Comparison of ENCODE assay signal across 12 cellular contexts in genomic region chr11:65589444-65590239, GRCh38. TPM values are rescaled to one million over a fixed set of nuclear protein-coding genes. Genes with fewer than 3 reads are reported as not detected.
DNase-seq lines count a peak whose midpoint lies in the region; ATAC-seq, FAIRE-seq and TF ChIP-seq lines count a peak whose summit lies in the region.
"Had no signal": no experiment of that assay in that cellular context is flagged by ENCODE, and none has a peak within 500 bp of the region (broad histone marks: within the 10 kb centered on the region; RNA-seq: fewer than 3 reads in every experiment).

No MANE protein-coding gene starts in this region.

- POLR2A ChIA-PET in WTC11 (lab: Charles Lee) (interaction anchor here (0.5 to 0.9 kb wide), 2 partner anchors 49 to 191 kb away, joined by 3 to 6 read pairs; no protein-coding TSS in a partner anchor), HepG2 (lab: Yijun Ruan, JAX) (no interaction called here)

- intact Hi-C loops in HepG2 (cut with micrococcal nuclease; ENCODE audit: unreplicated experiment): no loop called here

- peak; percentile 48 for DNase-seq in stimulated activated CD4-positive, alpha-beta T cell treated with anti-CD3 and anti-CD28 coated beads, Interleukin-15, amount 100 ng/mL, for 24 hours
- DNase-seq in stimulated activated CD4-positive, alpha-beta T cell treated with anti-CD3 and anti-CD28 coated beads, Interleukin-1b, Interleukin-23, amount 100 ng/mL, for 48 hours: no peak
- DNase-seq in WTC11 (ENCODE audit: low spot score) (no peak), HepG2 (ENCODE audit: low spot score) (no peak), AG20443 (ENCODE audit: low spot score) (no peak), nephron progenitor cell (no peak), HCEC 1CT (no peak)
- DNase-seq: esophagus squamous epithelium had no signal

- no peak overlapping the region for H3K4me2 ChIP-seq in HepG2 (ENCODE audit: low read depth, low read length)

- H3K36me3 Mint-ChIP-seq in WTC11: no peaks in the 10 kb centered on the region
- peaks cover 5% of the 10 kb centered on the region for H3K36me3 Mint-ChIP-seq in nephron progenitor cell (ENCODE audit: low read depth)

- H3K27me3 Mint-ChIP-seq in WTC11 (ENCODE audit: low read depth): peaks cover 75% of the 10 kb centered on the region
- H3K27me3 Mint-ChIP-seq in nephron progenitor cell (ENCODE audit: low read depth, poor library complexity): peaks cover 51% of the 10 kb centered on the region

- TF ChIP-seq POLR2A in HepG2 (IDR thresholded peaks at IDR 0.05; ENCODE audit: insufficient read depth in 1 of 2, low read depth in 2 of 2, low read length in 2 of 2): no peak

- no peak overlapping the region for H3K4me3 Mint-ChIP-seq in WTC11
- H3K4me3 Mint-ChIP-seq in nephron progenitor cell: no peak overlapping the region

- H3K27ac ChIP-seq in HepG2 (ENCODE audit: extremely low read length, insufficient read depth, low read length): no peak overlapping the region

- no peaks in the 10 kb centered on the region for H3K9me3 ChIP-seq in HepG2 (ENCODE audit: low read length)
- H3K9me3 ChIP-seq: esophagus squamous epithelium had no signal

- H3K4me1 Mint-ChIP-seq in WTC11 (peaks cover 32% of the 10 kb centered on the region), nephron progenitor cell (peaks cover 71% of the 10 kb centered on the region)

- in situ Hi-C loops in HepG2 (cut with HindIII; ENCODE audit: extremely low pct_ligation_motif_present, low pct_unique_long_range_greater_than_20kb): loop anchor here (5.0 kb wide), 1 partner anchor 47 kb away; no protein-coding TSS in a partner anchor

- no peak overlapping the region for H2AFZ ChIP-seq in HepG2 (ENCODE audit: low read length)

- H3K9me3 Mint-ChIP-seq in WTC11: no peaks in the 10 kb centered on the region
- no peaks in the 10 kb centered on the region for H3K9me3 Mint-ChIP-seq in nephron progenitor cell

- no peak overlapping the region for H3K27ac Mint-ChIP-seq in WTC11
- no peak overlapping the region for H3K27ac Mint-ChIP-seq in nephron progenitor cell

- TF ChIP-seq EP300 in HepG2 (IDR thresholded peaks at IDR 0.05; ENCODE audit: low read depth in 2 of 2, low read length in 2 of 2) (no peak), HepG2 (CRISPR knock-in tag; IDR thresholded peaks at IDR 0.05; ENCODE audit: borderline replicate concordance) (no peak)

- WGBS in HepG2 (ENCODE audit: low lambda C conversion rate): 100% methylated on average over 2 of the region's 9 CpGs

- H3K4me3 ChIP-seq in HepG2 (replicated peaks in 1 of 3; ENCODE audit: insufficient read depth in 1 of 3, low read depth in 2 of 3, low read length in 3 of 3): no peak overlapping the region
- H3K4me3 ChIP-seq: esophagus squamous epithelium had no signal

- H3K9ac ChIP-seq in HepG2 (ENCODE audit: insufficient read depth, low read depth, low read length): no peak overlapping the region

- FAIRE-seq in HepG2 (lab: Jason Lieb, UNC): no peak
- FAIRE-seq: kidney had no signal

- TF ChIP-seq CTCF in WTC11 (IDR thresholded peaks at IDR 0.05): no peak
- TF ChIP-seq CTCF in HepG2 (CRISPR knock-in tag; IDR thresholded peaks at IDR 0.05): no peak
- TF ChIP-seq CTCF in nephron progenitor cell (IDR thresholded peaks at IDR 0.05): no peak

- BruUV-seq in HepG2 (replicated peaks; lab: Mats Ljungman, UMichigan): no TSS peak

- ATAC-seq in WTC11: no peak
- ATAC-seq in HepG2: no peak
- no peak for ATAC-seq in GM21423 (IDR thresholded peaks at IDR 0.05; ENCODE audit: unreplicated experiment)

- no peaks in the 10 kb centered on the region for H3K79me2 ChIP-seq in HepG2 (ENCODE audit: insufficient read depth, low read length)

- no peaks in the 10 kb centered on the region for H3K36me3 ChIP-seq in HepG2 (replicated peaks in 1 of 2; ENCODE audit: control insufficient read depth in 1 of 2, insufficient read depth in 2 of 2, low read length in 2 of 2)

- no peak for TF ChIP-seq RAD21 in HepG2 (CRISPR knock-in tag; IDR thresholded peaks at IDR 0.05)

- no peaks in the 10 kb centered on the region for H4K20me1 ChIP-seq in HepG2 (ENCODE audit: insufficient read depth, low read length)

- H3K4me1 ChIP-seq in HepG2 (ENCODE audit: insufficient read depth, low read length): peaks cover 15% of the 10 kb centered on the region

- H3K27me3 ChIP-seq in HepG2 (ENCODE audit: control insufficient read depth in 1 of 2, insufficient read depth in 2 of 2, low read length in 2 of 2): no peaks in the 10 kb centered on the region
- H3K27me3 ChIP-seq: esophagus squamous epithelium had no signal

- CTCF ChIA-PET in WTC11 (lab: Charles Lee): interaction anchor here (0.9 to 13.8 kb wide), 8 partner anchors 13 to 50 kb away, joined by 4 to 311 read pairs (median 30); partner anchors contain the start of genes EHBP1L1, FAM89B, LTBP3 and MAP3K11
- CTCF ChIA-PET in HepG2 (lab: Yijun Ruan, JAX; ENCODE audit: low intra/inter-chr PET ratio, low total read pairs): interaction anchor here (2.2 kb wide), 1 partner anchor 15 kb away, joined by 16 read pairs; no protein-coding TSS in a partner anchor

RNA-seq across cellular contexts. Expression of gene KCNK7, which starts 6.0 kb away (rescaled TPM):
- 1.4 to 2.1 TPM (median 2.0 TPM) in 3 replicates for total RNA-seq in WTC11 (2021)
- not detected in 2 replicates for total RNA-seq in HepG2 (2016; rRNA removed; fragmentation: Illumina TruSeq; extraction: Trizol)
- not detected in 2 replicates for total RNA-seq in HepG2 (2016; cell fraction: cytosol; rRNA removed; fragmentation: Illumina TruSeq; extraction: Trizol; ENCODE audit: low read depth)
- total RNA-seq in HepG2 (2016; cell fraction: insoluble cytoplasmic fraction; rRNA removed; fragmentation: Illumina TruSeq; extraction: Trizol): not detected in 2 replicates
- total RNA-seq in HepG2 (2016; cell fraction: membrane; rRNA removed; fragmentation: Illumina TruSeq; extraction: Trizol): not detected in 2 replicates
- 1.2 TPM in 1 of 2 replicates, not detected in the other for total RNA-seq in HepG2 (2016; cell fraction: nucleus; rRNA removed; fragmentation: Illumina TruSeq; extraction: Trizol)
- 0.11 and 0.14 TPM in 2 replicates for polyA plus RNA-seq in HepG2 (2011; rRNA removed)
- 0.04 TPM in 1 of 2 replicates, not detected in the other for polyA plus RNA-seq in HepG2 (2011; cell fraction: cytosol; rRNA removed)
- 0.69 and 0.97 TPM in 2 replicates for polyA plus RNA-seq in HepG2 (2011; cell fraction: nucleus; rRNA removed)
- polyA plus RNA-seq in HepG2 (2012): 0.28 TPM in 1 of 2 replicates, not detected in the other
- polyA plus RNA-seq in HepG2 (2016; cell fraction: cytosol; fragmentation: Illumina TruSeq; extraction: Trizol; ENCODE audit: low read depth): not detected in 2 replicates
- not detected in 2 replicates for polyA plus RNA-seq in HepG2 (2016; cell fraction: insoluble cytoplasmic fraction; fragmentation: Illumina TruSeq; extraction: Trizol; ENCODE audit: low read depth)
- not detected in 2 replicates for polyA plus RNA-seq in HepG2 (2016; cell fraction: membrane; fragmentation: Illumina TruSeq; extraction: Trizol; ENCODE audit: low read depth)
- polyA plus RNA-seq in HepG2 (2016; cell fraction: nucleus; fragmentation: Illumina TruSeq; extraction: Trizol; ENCODE audit: insufficient read depth, low read depth): 0.38 and 0.77 TPM in 2 replicates
- 0.33 and 0.90 TPM in 2 replicates for polyA minus RNA-seq in HepG2 (2011; rRNA and poly(A)+ RNA removed; ENCODE audit: low replicate concordance)
- polyA minus RNA-seq in HepG2 (2011; cell fraction: cytosol; rRNA and poly(A)+ RNA removed): not detected in 2 replicates
- polyA minus RNA-seq in HepG2 (2011; cell fraction: nucleus; rRNA and poly(A)+ RNA removed): 0.75 and 1.2 TPM in 2 replicates
- total RNA-seq: IMR-90, osteocyte had no signal

RNA-seq across cellular contexts. Expression of gene EHBP1L1, which starts 13.8 kb away (rescaled TPM):
- total RNA-seq in WTC11 (2021) (11.8 to 13.7 TPM (median 12.6 TPM) in 3 replicates), HepG2 (2016; rRNA removed; fragmentation: Illumina TruSeq; extraction: Trizol) (5.4 and 10.6 TPM in 2 replicates)
- total RNA-seq in HepG2 (2016; cell fraction: cytosol; rRNA removed; fragmentation: Illumina TruSeq; extraction: Trizol; ENCODE audit: low read depth): 2.5 and 2.6 TPM in 2 replicates
- total RNA-seq in HepG2 (2016; cell fraction: insoluble cytoplasmic fraction; rRNA removed; fragmentation: Illumina TruSeq; extraction: Trizol): 3.9 and 9.7 TPM in 2 replicates
- total RNA-seq in HepG2 (2016; cell fraction: membrane; rRNA removed; fragmentation: Illumina TruSeq; extraction: Trizol): 3.4 TPM in 2 replicates
- total RNA-seq in HepG2 (2016; cell fraction: nucleus; rRNA removed; fragmentation: Illumina TruSeq; extraction: Trizol): 7.8 and 8.4 TPM in 2 replicates
- polyA plus RNA-seq in HepG2 (2011; rRNA removed): 8.3 and 14.4 TPM in 2 replicates
- polyA plus RNA-seq in HepG2 (2011; cell fraction: cytosol; rRNA removed): 7.1 and 10.0 TPM in 2 replicates
- polyA plus RNA-seq in HepG2 (2011; cell fraction: nucleus; rRNA removed): 74.9 and 85.5 TPM in 2 replicates
- polyA plus RNA-seq in HepG2 (2012): 9.8 and 10.7 TPM in 2 replicates
- polyA plus RNA-seq in HepG2 (2016; cell fraction: cytosol; fragmentation: Illumina TruSeq; extraction: Trizol; ENCODE audit: low read depth): 0.58 and 0.94 TPM in 2 replicates
- polyA plus RNA-seq in HepG2 (2016; cell fraction: insoluble cytoplasmic fraction; fragmentation: Illumina TruSeq; extraction: Trizol; ENCODE audit: low read depth): 4.6 and 5.1 TPM in 2 replicates
- 0.79 and 1.3 TPM in 2 replicates for polyA plus RNA-seq in HepG2 (2016; cell fraction: membrane; fragmentation: Illumina TruSeq; extraction: Trizol; ENCODE audit: low read depth)
- polyA plus RNA-seq in HepG2 (2016; cell fraction: nucleus; fragmentation: Illumina TruSeq; extraction: Trizol; ENCODE audit: insufficient read depth, low read depth): 27.0 and 30.2 TPM in 2 replicates
- polyA minus RNA-seq in HepG2 (2011; rRNA and poly(A)+ RNA removed; ENCODE audit: low replicate concordance): 23.3 and 45.1 TPM in 2 replicates
- polyA minus RNA-seq in HepG2 (2011; cell fraction: cytosol; rRNA and poly(A)+ RNA removed): 7.6 and 13.2 TPM in 2 replicates
- polyA minus RNA-seq in HepG2 (2011; cell fraction: nucleus; rRNA and poly(A)+ RNA removed): 6.4 and 11.8 TPM in 2 replicates

RNA-seq across cellular contexts. Expression of gene FAM89B, which starts 17.3 kb away (rescaled TPM):
- total RNA-seq in WTC11 (2021) (13.3 to 17.5 TPM (median 16.7 TPM) in 3 replicates), HepG2 (2016; rRNA removed; fragmentation: Illumina TruSeq; extraction: Trizol) (3.6 and 5.7 TPM in 2 replicates)
- total RNA-seq in HepG2 (2016; cell fraction: cytosol; rRNA removed; fragmentation: Illumina TruSeq; extraction: Trizol; ENCODE audit: low read depth): 7.8 and 8.7 TPM in 2 replicates
- total RNA-seq in HepG2 (2016; cell fraction: insoluble cytoplasmic fraction; rRNA removed; fragmentation: Illumina TruSeq; extraction: Trizol): 4.0 and 5.2 TPM in 2 replicates
- 8.0 and 9.6 TPM in 2 replicates for total RNA-seq in HepG2 (2016; cell fraction: membrane; rRNA removed; fragmentation: Illumina TruSeq; extraction: Trizol)
- 2.9 and 4.0 TPM in 2 replicates for total RNA-seq in HepG2 (2016; cell fraction: nucleus; rRNA removed; fragmentation: Illumina TruSeq; extraction: Trizol)
- 8.0 and 11.5 TPM in 2 replicates for polyA plus RNA-seq in HepG2 (2011; rRNA removed)
- polyA plus RNA-seq in HepG2 (2011; cell fraction: cytosol; rRNA removed): 5.8 and 9.6 TPM in 2 replicates
- 29.0 and 34.8 TPM in 2 replicates for polyA plus RNA-seq in HepG2 (2011; cell fraction: nucleus; rRNA removed)
- polyA plus RNA-seq in HepG2 (2012): 3.6 and 5.3 TPM in 2 replicates
- polyA plus RNA-seq in HepG2 (2016; cell fraction: cytosol; fragmentation: Illumina TruSeq; extraction: Trizol; ENCODE audit: low read depth): 19.5 and 20.4 TPM in 2 replicates
- polyA plus RNA-seq in HepG2 (2016; cell fraction: insoluble cytoplasmic fraction; fragmentation: Illumina TruSeq; extraction: Trizol; ENCODE audit: low read depth): 7.9 and 9.1 TPM in 2 replicates
- 15.3 and 15.7 TPM in 2 replicates for polyA plus RNA-seq in HepG2 (2016; cell fraction: membrane; fragmentation: Illumina TruSeq; extraction: Trizol; ENCODE audit: low read depth)
- 11.6 and 13.0 TPM in 2 replicates for polyA plus RNA-seq in HepG2 (2016; cell fraction: nucleus; fragmentation: Illumina TruSeq; extraction: Trizol; ENCODE audit: insufficient read depth, low read depth)
- 11.8 and 23.8 TPM in 2 replicates for polyA minus RNA-seq in HepG2 (2011; rRNA and poly(A)+ RNA removed; ENCODE audit: low replicate concordance)
- 1.9 and 4.2 TPM in 2 replicates for polyA minus RNA-seq in HepG2 (2011; cell fraction: cytosol; rRNA and poly(A)+ RNA removed)
- polyA minus RNA-seq in HepG2 (2011; cell fraction: nucleus; rRNA and poly(A)+ RNA removed): 4.5 and 5.1 TPM in 2 replicates

RNA-seq across cellular contexts. Expression of gene ZNRD2, which starts 19.4 kb away (rescaled TPM):
- total RNA-seq in WTC11 (2021) (54.8 to 70.9 TPM (median 55.7 TPM) in 3 replicates), HepG2 (2016; rRNA removed; fragmentation: Illumina TruSeq; extraction: Trizol) (34.0 and 40.0 TPM in 2 replicates)
- total RNA-seq in HepG2 (2016; cell fraction: cytosol; rRNA removed; fragmentation: Illumina TruSeq; extraction: Trizol; ENCODE audit: low read depth): 15.3 and 19.2 TPM in 2 replicates
- 32.9 and 41.5 TPM in 2 replicates for total RNA-seq in HepG2 (2016; cell fraction: insoluble cytoplasmic fraction; rRNA removed; fragmentation: Illumina TruSeq; extraction: Trizol)
- 16.0 and 17.9 TPM in 2 replicates for total RNA-seq in HepG2 (2016; cell fraction: membrane; rRNA removed; fragmentation: Illumina TruSeq; extraction: Trizol)
- 11.5 and 15.7 TPM in 2 replicates for total RNA-seq in HepG2 (2016; cell fraction: nucleus; rRNA removed; fragmentation: Illumina TruSeq; extraction: Trizol)
- 29.2 and 31.4 TPM in 2 replicates for polyA plus RNA-seq in HepG2 (2011; rRNA removed)
- 24.1 and 41.2 TPM in 2 replicates for polyA plus RNA-seq in HepG2 (2011; cell fraction: cytosol; rRNA removed)
- 48.9 and 54.8 TPM in 2 replicates for polyA plus RNA-seq in HepG2 (2011; cell fraction: nucleus; rRNA removed)
- polyA plus RNA-seq in HepG2 (2012): 25.2 and 28.5 TPM in 2 replicates
- polyA plus RNA-seq in HepG2 (2016; cell fraction: cytosol; fragmentation: Illumina TruSeq; extraction: Trizol; ENCODE audit: low read depth): 26.6 and 28.0 TPM in 2 replicates
- polyA plus RNA-seq in HepG2 (2016; cell fraction: insoluble cytoplasmic fraction; fragmentation: Illumina TruSeq; extraction: Trizol; ENCODE audit: low read depth): 42.9 and 46.1 TPM in 2 replicates
- polyA plus RNA-seq in HepG2 (2016; cell fraction: membrane; fragmentation: Illumina TruSeq; extraction: Trizol; ENCODE audit: low read depth): 23.7 and 24.4 TPM in 2 replicates
- 31.1 and 33.2 TPM in 2 replicates for polyA plus RNA-seq in HepG2 (2016; cell fraction: nucleus; fragmentation: Illumina TruSeq; extraction: Trizol; ENCODE audit: insufficient read depth, low read depth)
- 18.6 and 34.8 TPM in 2 replicates for polyA minus RNA-seq in HepG2 (2011; rRNA and poly(A)+ RNA removed; ENCODE audit: low replicate concordance)
- polyA minus RNA-seq in HepG2 (2011; cell fraction: cytosol; rRNA and poly(A)+ RNA removed): 8.6 and 11.3 TPM in 2 replicates
- 12.0 and 19.5 TPM in 2 replicates for polyA minus RNA-seq in HepG2 (2011; cell fraction: nucleus; rRNA and poly(A)+ RNA removed)

RNA-seq across cellular contexts. Expression of gene MAP3K11, which starts 24.4 kb away (rescaled TPM):
- 46.1 to 56.1 TPM (median 52.8 TPM) in 3 replicates for total RNA-seq in WTC11 (2021)
- 35.6 and 51.5 TPM in 2 replicates for total RNA-seq in HepG2 (2016; rRNA removed; fragmentation: Illumina TruSeq; extraction: Trizol)
- 9.8 and 11.0 TPM in 2 replicates for total RNA-seq in HepG2 (2016; cell fraction: cytosol; rRNA removed; fragmentation: Illumina TruSeq; extraction: Trizol; ENCODE audit: low read depth)
- total RNA-seq in HepG2 (2016; cell fraction: insoluble cytoplasmic fraction; rRNA removed; fragmentation: Illumina TruSeq; extraction: Trizol): 28.4 and 51.3 TPM in 2 replicates
- 23.9 and 24.4 TPM in 2 replicates for total RNA-seq in HepG2 (2016; cell fraction: membrane; rRNA removed; fragmentation: Illumina TruSeq; extraction: Trizol)
- 38.3 and 44.6 TPM in 2 replicates for total RNA-seq in HepG2 (2016; cell fraction: nucleus; rRNA removed; fragmentation: Illumina TruSeq; extraction: Trizol)
- polyA plus RNA-seq in HepG2 (2011; rRNA removed): 35.9 and 54.6 TPM in 2 replicates
- polyA plus RNA-seq in HepG2 (2011; cell fraction: cytosol; rRNA removed): 29.9 and 43.3 TPM in 2 replicates
- 105 and 109 TPM in 2 replicates for polyA plus RNA-seq in HepG2 (2011; cell fraction: nucleus; rRNA removed)
- 41.6 and 47.6 TPM in 2 replicates for polyA plus RNA-seq in HepG2 (2012)
- polyA plus RNA-seq in HepG2 (2016; cell fraction: cytosol; fragmentation: Illumina TruSeq; extraction: Trizol; ENCODE audit: low read depth): 10.0 and 10.8 TPM in 2 replicates
- 43.2 and 55.5 TPM in 2 replicates for polyA plus RNA-seq in HepG2 (2016; cell fraction: insoluble cytoplasmic fraction; fragmentation: Illumina TruSeq; extraction: Trizol; ENCODE audit: low read depth)
- polyA plus RNA-seq in HepG2 (2016; cell fraction: membrane; fragmentation: Illumina TruSeq; extraction: Trizol; ENCODE audit: low read depth): 24.5 and 29.1 TPM in 2 replicates
- polyA plus RNA-seq in HepG2 (2016; cell fraction: nucleus; fragmentation: Illumina TruSeq; extraction: Trizol; ENCODE audit: insufficient read depth, low read depth): 98.1 and 107 TPM in 2 replicates
- polyA minus RNA-seq in HepG2 (2011; rRNA and poly(A)+ RNA removed; ENCODE audit: low replicate concordance): 59.8 and 117 TPM in 2 replicates
- 35.9 and 41.2 TPM in 2 replicates for polyA minus RNA-seq in HepG2 (2011; cell fraction: cytosol; rRNA and poly(A)+ RNA removed)
- 61.7 and 76.1 TPM in 2 replicates for polyA minus RNA-seq in HepG2 (2011; cell fraction: nucleus; rRNA and poly(A)+ RNA removed)
